In genomic region chr6:19805146-19805515, GRCh38 we compare ENCODE assay signal across 1 cellular context.
TF ChIP-seq lines count a peak whose summit lies in the region.

No MANE protein-coding gene starts in this region.

TF ChIP-seq in H1, 55 proteins besides CTCF, POLR2A, EP300 and RAD21:
- no peak for TF ChIP-seq SP2 (IDR thresholded peaks at IDR 0.05; ENCODE audit: low read length)
- TF ChIP-seq YY1 (IDR thresholded peaks at IDR 0.05; ENCODE audit: low read depth, low read length), result 0 out of 2 replicates have a peak, but pooled peaks have one; percentile 3
